ENCODE assay signal across 1 cellular context in genomic region chr2:136254681-136255080, GRCh38.
A peak's percentile ranks its signal among the peaks of the same experiment; 100 is the strongest.
TF ChIP-seq lines count a peak whose summit lies in the region.

No MANE protein-coding gene starts in this region.

TF ChIP-seq in GM12878, 131 proteins besides CTCF, POLR2A, EP300 and RAD21 (continues in another document):
- peak; percentile 69 for TF ChIP-seq RELB (IDR thresholded peaks at IDR 0.05; ENCODE audit: low read depth)
- TF ChIP-seq ZBTB4 (CRISPR knock-in tag; IDR thresholded peaks at IDR 0.05): no peak
- TF ChIP-seq CHD4 (IDR thresholded peaks at IDR 0.05): no peak
- TF ChIP-seq ZNF24 (IDR thresholded peaks at IDR 0.05): 0 out of 2 replicates have a peak, but pooled peaks have one; percentile 19
- no peak for TF ChIP-seq RCOR1 (conservative IDR thresholded peaks at IDR 0.05; ENCODE audit: low read depth, low read length)
- TF ChIP-seq ZNF592 (IDR thresholded peaks at IDR 0.05): 0 out of 2 replicates have a peak, but pooled peaks have one; percentile 2
- peak; percentile 45; the same call in 1 of the 2 replicates for TF ChIP-seq RB1 (IDR thresholded peaks at IDR 0.05; ENCODE audit: borderline replicate concordance)
- TF ChIP-seq KAT2A (conservative IDR thresholded peaks at IDR 0.05; ENCODE audit: control insufficient read depth, low read depth, low read length): no peak
- no peak for TF ChIP-seq BHLHE40 (IDR thresholded peaks at IDR 0.05; ENCODE audit: borderline replicate concordance in 1 of 2, low read depth in 2 of 2, low read length in 1 of 2)
- 0 out of 2 replicates have a peak, but pooled peaks have one; percentile 26 for TF ChIP-seq CREM (IDR thresholded peaks at IDR 0.05; ENCODE audit: low read depth)
- TF ChIP-seq PKNOX1 (IDR thresholded peaks at IDR 0.05): no peak
- peak; percentile 79 for TF ChIP-seq MTA2 (IDR thresholded peaks at IDR 0.05; ENCODE audit: low read depth)
- TF ChIP-seq TCF12 (IDR thresholded peaks at IDR 0.05; ENCODE audit: low read depth, low read length): 0 out of 2 replicates have a peak, but pooled peaks have one; percentile 4
- no peak for TF ChIP-seq STAT3 (IDR thresholded peaks at IDR 0.05; ENCODE audit: low read depth, low read length)
- TF ChIP-seq ZNF274 (IDR thresholded peaks at IDR 0.05; ENCODE audit: insufficient read depth, insufficient read length): no peak
- TF ChIP-seq ATF7 (IDR thresholded peaks at IDR 0.05; ENCODE audit: low read depth): peak; percentile 41; the same call in 1 of the 2 replicates
- TF ChIP-seq ELK1 (IDR thresholded peaks at IDR 0.05; ENCODE audit: low read depth, low read length): no peak
- TF ChIP-seq MEF2B (IDR thresholded peaks at IDR 0.05; ENCODE audit: partially characterized antibody, poor library complexity, severe bottlenecking): peak; percentile 97
- TF ChIP-seq USF1 (IDR thresholded peaks at IDR 0.05; ENCODE audit: borderline replicate concordance, extremely low read length, insufficient read depth, low read depth, low read length): no peak
- no peak for TF ChIP-seq ZZZ3 (IDR thresholded peaks at IDR 0.05; ENCODE audit: control insufficient read depth, insufficient read length, low read depth)
- TF ChIP-seq IKZF2 (IDR thresholded peaks at IDR 0.05): peak; percentile 49 to 69; a peak in 3 of 4 replicates
- TF ChIP-seq CUX1 (IDR thresholded peaks at IDR 0.05; ENCODE audit: insufficient replicate concordance, low read depth, low read length): no peak
- TF ChIP-seq POLR2AphosphoS5 (IDR thresholded peaks at IDR 0.05; ENCODE audit: low read length): no peak
- no peak for TF ChIP-seq JUNB (IDR thresholded peaks at IDR 0.05)
- no peak for TF ChIP-seq BMI1 (IDR thresholded peaks at IDR 0.05; ENCODE audit: borderline replicate concordance)
- peak; percentile 30; the same call in 1 of the 2 replicates for TF ChIP-seq RUNX3 (IDR thresholded peaks at IDR 0.05; ENCODE audit: low read length)
- TF ChIP-seq YBX1 (IDR thresholded peaks at IDR 0.05): 0 out of 2 replicates have a peak, but pooled peaks have one; percentile 48
- TF ChIP-seq NBN (IDR thresholded peaks at IDR 0.05): peak; percentile 61; the same call in 1 of the 2 replicates
- TF ChIP-seq ZNF217 (IDR thresholded peaks at IDR 0.05): 0 out of 2 replicates have a peak, but pooled peaks have one; percentile 53
- peak in 1 of 2 experiments; percentile 40; a peak in 1 of 4 replicates for TF ChIP-seq ETV6 (conservative IDR thresholded peaks at IDR 0.05 in 1 of 2, IDR thresholded peaks at IDR 0.05 in 1 of 2; ENCODE audit: borderline replicate concordance in 1 of 2, low read depth in 1 of 2)
- no peak for TF ChIP-seq BCL11A (IDR thresholded peaks at IDR 0.05; ENCODE audit: low read depth, low read length)
- peak; percentile 68 for TF ChIP-seq ZNF687 (IDR thresholded peaks at IDR 0.05)
